Comparison of ENCODE assay signal across 8 cellular contexts in the genomic region with DNA sequence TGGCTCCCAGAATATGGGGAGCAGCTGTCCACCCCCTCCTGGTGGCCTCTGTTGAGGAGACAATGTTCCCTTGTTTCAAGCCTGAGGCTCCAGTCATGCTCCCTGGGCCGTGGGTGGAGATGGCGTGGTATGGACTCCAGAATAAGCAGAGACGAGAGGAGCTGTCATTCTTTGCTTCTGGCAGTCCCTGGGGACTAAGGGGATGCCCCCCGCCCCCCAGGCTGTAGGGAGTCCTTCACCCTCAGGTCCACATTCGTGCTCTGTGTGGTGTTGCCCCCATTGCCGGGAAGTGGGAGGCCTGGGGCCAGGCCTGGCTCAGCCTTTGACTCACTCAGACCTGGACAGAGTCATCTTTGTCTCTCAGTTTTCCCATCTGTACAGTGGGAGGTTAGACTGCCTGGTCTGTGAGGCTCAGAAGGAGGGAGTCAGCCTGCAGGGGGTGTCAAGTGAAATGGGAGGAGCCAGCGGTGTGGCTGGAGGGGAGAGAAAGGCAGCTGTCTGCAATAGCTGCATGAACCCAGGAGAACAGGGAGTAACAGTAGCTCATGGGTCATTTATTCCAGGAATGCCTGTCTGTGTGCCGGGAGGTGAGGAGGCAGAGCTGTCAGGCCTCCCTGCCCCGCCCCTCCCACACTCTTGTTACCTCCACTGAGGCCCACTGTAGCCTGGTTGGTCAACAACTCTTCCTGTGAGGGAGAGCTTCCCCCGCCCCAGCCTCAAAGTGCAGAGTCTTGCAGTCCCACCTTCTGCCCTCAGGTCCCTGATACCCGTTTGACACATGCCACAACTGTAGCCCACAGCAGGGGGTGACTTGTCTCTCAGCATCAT. TPM values are rescaled to one million over a fixed set of nuclear protein-coding genes. Genes with fewer than 3 reads are reported as not detected.
A peak's percentile ranks its signal among the peaks of the same experiment; 100 is the strongest.
DNase-seq lines count a peak whose midpoint lies in the region; ATAC-seq, FAIRE-seq and TF ChIP-seq lines count a peak whose summit lies in the region.

No MANE protein-coding gene starts in this region.

- H2AFZ ChIP-seq in HepG2 (ENCODE audit: low read length): no peak overlapping the region
- H2AFZ ChIP-seq in GM12878 (ENCODE audit: control insufficient read depth, low read depth, low read length): no peak overlapping the region

- peak overlapping the region in 1 of 3 experiments; percentile 55; a peak in 1 of 6 replicates for H3K4me3 ChIP-seq in HepG2 (replicated peaks in 1 of 3; ENCODE audit: insufficient read depth in 1 of 3, low read depth in 2 of 3, low read length in 3 of 3)
- no peak overlapping the region for H3K4me3 ChIP-seq in right lobe of liver
- peak overlapping the region; percentile 16 for H3K4me3 ChIP-seq in GM12878
- H3K4me3 ChIP-seq in left lung: peak overlapping the region in 1 of 2 donors; percentile 69
- peak overlapping the region in 2 of 4 donors; percentile 66 to 69 for H3K4me3 ChIP-seq in upper lobe of left lung

- no peak; the same call in none of the 2 replicates for TF ChIP-seq RAD21 in HepG2 (CRISPR knock-in tag; IDR thresholded peaks at IDR 0.05)
- TF ChIP-seq RAD21 in GM12878 (IDR thresholded peaks at IDR 0.05; ENCODE audit: insufficient read depth, low read depth, low read length): no peak

- H3K4me1 ChIP-seq in HepG2 (ENCODE audit: insufficient read depth, low read length) (peaks cover 95% of the 10 kb centered on the region), right lobe of liver (peaks cover 0 to 11% (median 0%) of the 10 kb centered on the region in 4 donors), GM12878 (ENCODE audit: control insufficient read depth, insufficient read depth, low read length) (peaks cover 14% of the 10 kb centered on the region), left lung (peaks cover 55 to 98% of the 10 kb centered on the region in 2 donors), upper lobe of left lung (peaks cover 83 to 99% (median 98%) of the 10 kb centered on the region in 4 donors)

- H3K9me3 ChIP-seq in HepG2 (ENCODE audit: low read length) (no peaks in the 10 kb centered on the region), right lobe of liver (no peaks in the 10 kb centered on the region), GM12878 (replicated peaks; ENCODE audit: control insufficient read depth, insufficient read depth, low read length) (no peaks in the 10 kb centered on the region), left lung (no peaks in the 10 kb centered on the region), upper lobe of left lung (no peaks in the 10 kb centered on the region)

- DNase-seq in HepG2 (ENCODE audit: low spot score): peak; percentile 95
- no peak for DNase-seq in right lobe of liver
- no peak for DNase-seq in GM12878 (ENCODE audit: low read depth, low spot score)
- DNase-seq in left lung: peak in 1 of 2 donors; percentile 74
- peak in 1 of 2 donors; percentile 83 for DNase-seq in upper lobe of left lung
- no peak for DNase-seq in activated CD4-positive, CD25-positive, alpha-beta regulatory T cell (lab: John Stamatoyannopoulos, UW)
- DNase-seq in HPDE6-E6E7 (ENCODE audit: extremely low spot score): no peak

- FAIRE-seq in HepG2 (lab: Jason Lieb, UNC) (peak; percentile 96), GM12878 (lab: Jason Lieb, UNC) (no peak)

- TF ChIP-seq POLR2A in HepG2 (IDR thresholded peaks at IDR 0.05; ENCODE audit: insufficient read depth in 1 of 2, low read depth in 2 of 2, low read length in 2 of 2) (0 out of 4 replicates have a peak, but pooled peaks of 1 of the 2 experiments have one; percentile 37), right lobe of liver (IDR thresholded peaks at IDR 0.05) (no peak), GM12878 (IDR thresholded peaks at IDR 0.05; ENCODE audit: low read depth, low read length) (no peak), upper lobe of left lung (IDR thresholded peaks at IDR 0.05) (no peak)

- CTCF ChIA-PET in HepG2 (lab: Yijun Ruan, JAX; ENCODE audit: low intra/inter-chr PET ratio, low total read pairs): no interaction called here
- CTCF ChIA-PET in GM12878 (lab: Yijun Ruan, JAX): interaction anchor here (0.6 to 4.1 kb wide), 12 partner anchors 8 to 589 kb away, joined by 3 to 42 read pairs (median 6); a partner anchor contains a TSS

- H3K36me3 ChIP-seq in HepG2 (replicated peaks in 1 of 2; ENCODE audit: control insufficient read depth in 1 of 2, insufficient read depth in 2 of 2, low read length in 2 of 2) (peaks cover 3 to 4% of the 10 kb centered on the region in 2 experiments; a peak in 3 of 5 replicates), right lobe of liver (no peaks in the 10 kb centered on the region), GM12878 (ENCODE audit: control insufficient read depth in 2 of 2, insufficient read depth in 2 of 2, low read length in 1 of 2) (0 out of 4 replicates have a peak, but pooled peaks cover 0 to 1% of the 10 kb centered on the region in 2 experiments), left lung (peaks cover 0 to 3% of the 10 kb centered on the region in 2 donors), upper lobe of left lung (peaks cover 0 to 5% (median 0%) of the 10 kb centered on the region in 4 donors)

- BruUV-seq in HepG2 (replicated peaks; lab: Mats Ljungman, UMichigan): no TSS peak
- BruUV-seq in GM12878 (replicated peaks; lab: Mats Ljungman, UMichigan): no TSS peak

- 0% methylated on average over 3 of the region's 11 CpGs for WGBS in HepG2 (ENCODE audit: low lambda C conversion rate)
- WGBS in right lobe of liver (ENCODE audit: insufficient coverage, low coverage, low lambda C conversion rate, missing lambda C conversion rate): 83% methylated on average over 3 of the region's 11 CpGs
- 23% methylated on average over 11 of the region's 11 CpGs for WGBS in GM12878 (ENCODE audit: insufficient coverage, insufficient replicate concordance, low lambda C conversion rate, missing lambda C conversion rate)
- 59 to 62% methylated on average over 9 to 11 of the region's 11 CpGs for WGBS in upper lobe of left lung, 2 donors

- H3K4me2 ChIP-seq in HepG2 (ENCODE audit: low read depth, low read length) (peak overlapping the region; percentile 84), GM12878 (ENCODE audit: control insufficient read depth, insufficient read depth) (peak overlapping the region; percentile 61)

- H4K20me1 ChIP-seq in HepG2 (ENCODE audit: insufficient read depth, low read length) (peaks cover 37% of the 10 kb centered on the region), GM12878 (ENCODE audit: control insufficient read depth, insufficient read depth) (no peaks in the 10 kb centered on the region)

- TF ChIP-seq CTCF in HepG2 (CRISPR knock-in tag; IDR thresholded peaks at IDR 0.05): peak; percentile 40
- no peak for TF ChIP-seq CTCF in right lobe of liver (IDR thresholded peaks at IDR 0.05)
- no peak for TF ChIP-seq CTCF in GM12878 (IDR thresholded peaks at IDR 0.05 in 2 of 3, conservative IDR thresholded peaks at IDR 0.05 in 1 of 3; ENCODE audit: control insufficient read depth in 2 of 3, extremely low read depth in 1 of 3, insufficient read depth in 1 of 3, low read depth in 3 of 3, low read length in 3 of 3)
- no peak for TF ChIP-seq CTCF in left lung (IDR thresholded peaks at IDR 0.05)
- no peak for TF ChIP-seq CTCF in upper lobe of left lung (IDR thresholded peaks at IDR 0.05)

- peak overlapping the region; percentile 60 for H3K9ac ChIP-seq in HepG2 (ENCODE audit: insufficient read depth, low read depth, low read length)
- H3K9ac ChIP-seq in GM12878 (ENCODE audit: control insufficient read depth, insufficient read depth, low read length): peak overlapping the region; percentile 40

- H3K27me3 ChIP-seq in HepG2 (ENCODE audit: control insufficient read depth in 1 of 2, insufficient read depth in 2 of 2, low read length in 2 of 2) (no peaks in the 10 kb centered on the region), right lobe of liver (no peaks in the 10 kb centered on the region), GM12878 (replicated peaks in 1 of 2; ENCODE audit: control insufficient read depth in 2 of 2, insufficient read depth in 2 of 2, low read length in 1 of 2) (no peaks in the 10 kb centered on the region), left lung (peaks cover 0 to 5% of the 10 kb centered on the region in 2 donors), upper lobe of left lung (no peaks in the 10 kb centered on the region)

- H3K79me2 ChIP-seq in HepG2 (ENCODE audit: insufficient read depth, low read length) (peaks cover 76% of the 10 kb centered on the region), GM12878 (ENCODE audit: control insufficient read depth, insufficient read depth, low read length) (peaks cover 52% of the 10 kb centered on the region)

- POLR2A ChIA-PET in HepG2 (lab: Yijun Ruan, JAX) (interaction anchor here (1.4 to 6.2 kb wide), 4 partner anchors 10 to 21 kb away, joined by 5 to 35 read pairs (median 13); no protein-coding TSS in a partner anchor), GM12878 (lab: Charles Lee) (interaction anchor here (1.3 to 6.4 kb wide), 7 partner anchors 9 to 646 kb away, joined by 3 to 78 read pairs (median 3); no protein-coding TSS in a partner anchor)

- intact Hi-C loops in HepG2 (cut with micrococcal nuclease; ENCODE audit: unreplicated experiment) (loop anchor here (1.0 to 2.0 kb wide), 2 partner anchors 9 to 62 kb away; a partner anchor contains a TSS), right lobe of liver (cut with DNase I) (no loop called here), GM12878 (cut with micrococcal nuclease; ENCODE audit: unreplicated experiment) (loop anchor here (1.0 kb wide), 1 partner anchor 11 kb away; no protein-coding TSS in a partner anchor), left lung (cut with DNase I) (no loop called here)

- in situ Hi-C loops in HepG2 (cut with HindIII; ENCODE audit: extremely low pct_ligation_motif_present, low pct_unique_long_range_greater_than_20kb): no loop called here
- in situ Hi-C loops in GM12878 (cut with MboI): no loop called here

- SMC1A ChIA-PET in GM12878 (lab: Charles Lee; ENCODE audit: uncharacterized antibody, unreplicated experiment): interaction anchor here (0.8 to 3.3 kb wide), 11 partner anchors 8 to 267 kb away, joined by 3 to 56 read pairs (median 5); no protein-coding TSS in a partner anchor

- RAD21 ChIA-PET in GM12878 (lab: Charles Lee; ENCODE audit: unreplicated experiment): interaction anchor here (0.8 to 5.4 kb wide), 8 partner anchors 8 to 585 kb away, joined by 3 to 40 read pairs (median 4); no protein-coding TSS in a partner anchor

- TF ChIP-seq EP300 in HepG2 (IDR thresholded peaks at IDR 0.05; ENCODE audit: low read depth in 2 of 2, low read length in 2 of 2) (peak in 1 of 2 experiments; percentile 48; a peak in 1 of 4 replicates), HepG2 (CRISPR knock-in tag; IDR thresholded peaks at IDR 0.05; ENCODE audit: borderline replicate concordance) (0 out of 2 replicates have a peak, but pooled peaks have one; percentile 20), GM12878 (IDR thresholded peaks at IDR 0.05; ENCODE audit: borderline replicate concordance in 1 of 2, control insufficient read depth in 1 of 2, low read depth in 2 of 2, low read length in 2 of 2) (no peak), upper lobe of left lung (IDR thresholded peaks at IDR 0.05) (peak in 1 of 4 donors; percentile 7)

- ATAC-seq in HepG2 (peak; percentile 89), right lobe of liver (no peak), GM12878 (peak; percentile 73), left lung (peak; percentile 50), upper lobe of left lung (ENCODE audit: low FRiP score in 2 of 2) (peak; percentile 5 to 12), HG02571 (IDR thresholded peaks at IDR 0.05; ENCODE audit: unreplicated experiment) (no peak)

- H3K27ac ChIP-seq in HepG2 (ENCODE audit: extremely low read length, insufficient read depth, low read length) (peak overlapping the region; percentile 59), right lobe of liver (peak overlapping the region in 1 of 3 donors; percentile 54), GM12878 (ENCODE audit: control insufficient read depth, insufficient read depth) (peak overlapping the region; percentile 63), left lung (peak overlapping the region; percentile 46 to 73), upper lobe of left lung (peak overlapping the region; percentile 75 to 99 (median 94))

RNA-seq across cellular contexts. Expression of a gene that starts 6.3 kb away (rescaled TPM):
- total RNA-seq in HepG2 (2016; rRNA removed; fragmentation: Illumina TruSeq; extraction: Trizol) (5.7 and 10.7 TPM in 2 replicates), right lobe of liver (1 to 10 TPM; 4.6 to 7.3 (median 5.4) TPM), GM12878 (2014; rRNA removed) (1.9 and 3.0 TPM in 2 replicates), GM12878 (2014; rRNA removed; fragmentation: Illumina TruSeq; extraction: Trizol) (1.2 and 1.6 TPM in 2 replicates), GM12878 (2021) (3.6 and 5.2 TPM in 2 replicates), left lung (10 to 100 TPM; 56.3 to 69.1 TPM), upper lobe of left lung (100 to 1,000 TPM in 2 of 6 donors, 10 to 100 TPM in 4; 48.1 to 140 (median 65.1) TPM)
- total RNA-seq in HepG2 (2016; cell fraction: cytosol; rRNA removed; fragmentation: Illumina TruSeq; extraction: Trizol; ENCODE audit: low read depth): 4.6 and 5.1 TPM in 2 replicates
- 3.7 and 12.1 TPM in 2 replicates for total RNA-seq in HepG2 (2016; cell fraction: insoluble cytoplasmic fraction; rRNA removed; fragmentation: Illumina TruSeq; extraction: Trizol)
- 3.3 and 3.8 TPM in 2 replicates for total RNA-seq in HepG2 (2016; cell fraction: membrane; rRNA removed; fragmentation: Illumina TruSeq; extraction: Trizol)
- total RNA-seq in HepG2 (2016; cell fraction: nucleus; rRNA removed; fragmentation: Illumina TruSeq; extraction: Trizol): 20.3 and 20.6 TPM in 2 replicates
- polyA plus RNA-seq in HepG2 (2011; rRNA removed) (28.8 and 37.7 TPM in 2 replicates), GM12878 (2011; rRNA removed) (7.2 and 11.0 TPM in 2 replicates), GM12878 (2014; fragmentation: Illumina TruSeq; extraction: Trizol) (1.8 and 1.9 TPM in 2 replicates), GM12878 (2014; fragmentation: Nextera tagmentation; extraction: Ambion mirVana) (under 1 TPM; 0.15 to 0.31 TPM), GM12878 (2014; rRNA removed) (3.5 and 7.0 TPM in 2 replicates), GM12878 (2016; fragmentation: Nextera tagmentation; extraction: Ambion mirVana) (under 1 TPM; 0.20 to 0.27 TPM)
- 7.4 and 13.6 TPM in 2 replicates for polyA plus RNA-seq in HepG2 (2011; cell fraction: cytosol; rRNA removed)
- 250 and 318 TPM in 2 replicates for polyA plus RNA-seq in HepG2 (2011; cell fraction: nucleus; rRNA removed)
- 17.9 and 20.3 TPM in 2 replicates for polyA plus RNA-seq in HepG2 (2012)
- polyA plus RNA-seq in HepG2 (2016; cell fraction: cytosol; fragmentation: Illumina TruSeq; extraction: Trizol; ENCODE audit: low read depth): 0.35 and 0.64 TPM in 2 replicates
- polyA plus RNA-seq in HepG2 (2016; cell fraction: insoluble cytoplasmic fraction; fragmentation: Illumina TruSeq; extraction: Trizol; ENCODE audit: low read depth): 5.4 and 7.1 TPM in 2 replicates
- polyA plus RNA-seq in HepG2 (2016; cell fraction: membrane; fragmentation: Illumina TruSeq; extraction: Trizol; ENCODE audit: low read depth): 0.76 and 0.94 TPM in 2 replicates
- 83.1 and 89.4 TPM in 2 replicates for polyA plus RNA-seq in HepG2 (2016; cell fraction: nucleus; fragmentation: Illumina TruSeq; extraction: Trizol; ENCODE audit: insufficient read depth, low read depth)
- polyA minus RNA-seq in HepG2 (2011; rRNA and poly(A)+ RNA removed; ENCODE audit: low replicate concordance): 41.7 and 126 TPM in 2 replicates
- polyA minus RNA-seq in HepG2 (2011; cell fraction: cytosol; rRNA and poly(A)+ RNA removed): 13.5 and 20.6 TPM in 2 replicates
- 85.9 and 99.9 TPM in 2 replicates for polyA minus RNA-seq in HepG2 (2011; cell fraction: nucleus; rRNA and poly(A)+ RNA removed)
- 89.0 and 109 TPM in 2 replicates for total RNA-seq in GM12878 (2013; cell fraction: nucleolus; rRNA removed)
- 1.6 TPM for polyA plus RNA-seq in GM12878 (2011; ENCODE audit: low read depth)
- 13.6 and 18.5 TPM in 2 replicates for polyA plus RNA-seq in GM12878 (2011; cell fraction: cytosol; rRNA removed)
- polyA plus RNA-seq in GM12878 (2011; cell fraction: nucleus; rRNA removed): 111 and 113 TPM in 2 replicates
- 5.5 and 5.6 TPM in 2 replicates for polyA plus RNA-seq in GM12878 (2012)
- 17.6 and 36.7 TPM in 2 replicates for polyA minus RNA-seq in GM12878 (2011; rRNA and poly(A)+ RNA removed)
- 12.2 and 14.6 TPM in 2 replicates for polyA minus RNA-seq in GM12878 (2011; cell fraction: cytosol; rRNA and poly(A)+ RNA removed)
- polyA minus RNA-seq in GM12878 (2011; cell fraction: nucleus; rRNA and poly(A)+ RNA removed): 33.4 and 53.6 TPM in 2 replicates

RNA-seq across cellular contexts. Expression of a gene that starts 42.2 kb away (rescaled TPM):
- total RNA-seq in HepG2 (2016; rRNA removed; fragmentation: Illumina TruSeq; extraction: Trizol): 0.11 and 0.29 TPM in 2 replicates
- 0.10 TPM in 1 of 2 replicates, not detected in the other for total RNA-seq in HepG2 (2016; cell fraction: cytosol; rRNA removed; fragmentation: Illumina TruSeq; extraction: Trizol; ENCODE audit: low read depth)
- 0.13 and 0.27 TPM in 2 replicates for total RNA-seq in HepG2 (2016; cell fraction: insoluble cytoplasmic fraction; rRNA removed; fragmentation: Illumina TruSeq; extraction: Trizol)
- not detected in 2 replicates for total RNA-seq in HepG2 (2016; cell fraction: membrane; rRNA removed; fragmentation: Illumina TruSeq; extraction: Trizol)
- total RNA-seq in HepG2 (2016; cell fraction: nucleus; rRNA removed; fragmentation: Illumina TruSeq; extraction: Trizol): not detected in 2 replicates
- 0.09 and 0.29 TPM in 2 replicates for polyA plus RNA-seq in HepG2 (2011; rRNA removed)
- 0.10 and 0.12 TPM in 2 replicates for polyA plus RNA-seq in HepG2 (2011; cell fraction: cytosol; rRNA removed)
- polyA plus RNA-seq in HepG2 (2011; cell fraction: nucleus; rRNA removed): 0.05 and 0.35 TPM in 2 replicates
- 0.24 TPM in 1 of 2 replicates, not detected in the other for polyA plus RNA-seq in HepG2 (2012)
- 0.05 and 0.06 TPM in 2 replicates for polyA plus RNA-seq in HepG2 (2016; cell fraction: cytosol; fragmentation: Illumina TruSeq; extraction: Trizol; ENCODE audit: low read depth)
- 0.10 and 0.20 TPM in 2 replicates for polyA plus RNA-seq in HepG2 (2016; cell fraction: insoluble cytoplasmic fraction; fragmentation: Illumina TruSeq; extraction: Trizol; ENCODE audit: low read depth)
- 0.10 and 0.17 TPM in 2 replicates for polyA plus RNA-seq in HepG2 (2016; cell fraction: membrane; fragmentation: Illumina TruSeq; extraction: Trizol; ENCODE audit: low read depth)
- 0.36 and 0.41 TPM in 2 replicates for polyA plus RNA-seq in HepG2 (2016; cell fraction: nucleus; fragmentation: Illumina TruSeq; extraction: Trizol; ENCODE audit: insufficient read depth, low read depth)
- 0.40 and 1.7 TPM in 2 replicates for polyA minus RNA-seq in HepG2 (2011; rRNA and poly(A)+ RNA removed; ENCODE audit: low replicate concordance)
- polyA minus RNA-seq in HepG2 (2011; cell fraction: cytosol; rRNA and poly(A)+ RNA removed): not detected in 2 replicates
- polyA minus RNA-seq in HepG2 (2011; cell fraction: nucleus; rRNA and poly(A)+ RNA removed): 0.12 and 0.26 TPM in 2 replicates
- 1 to 10 TPM in 1 of 6 experiments, under 1 TPM in 5; 0.24 to 1.8 (median 0.62) TPM for total RNA-seq in right lobe of liver
- 0.21 TPM in 1 of 2 replicates, not detected in the other for total RNA-seq in GM12878 (2013; cell fraction: nucleolus; rRNA removed)
- total RNA-seq in GM12878 (2014; rRNA removed): 0.23 TPM in 1 of 2 replicates, not detected in the other
- 0.14 TPM in 1 of 2 replicates, not detected in the other for total RNA-seq in GM12878 (2014; rRNA removed; fragmentation: Illumina TruSeq; extraction: Trizol)
- 0.21 and 0.66 TPM in 2 replicates for total RNA-seq in GM12878 (2021)
- polyA plus RNA-seq in GM12878 (2011; ENCODE audit: low read depth): not detected
- not detected in 2 replicates for polyA plus RNA-seq in GM12878 (2011; rRNA removed)
- polyA plus RNA-seq in GM12878 (2011; cell fraction: cytosol; rRNA removed): not detected in 2 replicates
- 0.15 and 0.35 TPM in 2 replicates for polyA plus RNA-seq in GM12878 (2011; cell fraction: nucleus; rRNA removed)
- polyA plus RNA-seq in GM12878 (2012): 0.12 and 0.15 TPM in 2 replicates
- polyA plus RNA-seq in GM12878 (2014; fragmentation: Illumina TruSeq; extraction: Trizol): 0.10 TPM in 1 of 2 replicates, not detected in the other
- under 1 TPM in 1 of 2 experiments, not detected in 1; 0.05 TPM for polyA plus RNA-seq in GM12878 (2014; fragmentation: Nextera tagmentation; extraction: Ambion mirVana)
- polyA plus RNA-seq in GM12878 (2014; rRNA removed): 0.52 and 0.90 TPM in 2 replicates
- polyA plus RNA-seq in GM12878 (2016; fragmentation: Nextera tagmentation; extraction: Ambion mirVana): under 1 TPM in 1 of 2 experiments, not detected in 1; 0.24 TPM
- not detected in 2 replicates for polyA minus RNA-seq in GM12878 (2011; rRNA and poly(A)+ RNA removed)
- polyA minus RNA-seq in GM12878 (2011; cell fraction: cytosol; rRNA and poly(A)+ RNA removed): not detected in 2 replicates
- polyA minus RNA-seq in GM12878 (2011; cell fraction: nucleus; rRNA and poly(A)+ RNA removed): not detected in 2 replicates
- 1 to 10 TPM; 2.2 to 4.8 TPM for total RNA-seq in left lung
- total RNA-seq in upper lobe of left lung: 1 to 10 TPM in 3 of 6 donors, under 1 TPM in 2, not detected in 1; 0.30 to 5.3 (median 1.4) TPM

Comparison
In these comparisons a context has a peak if more than half of its experiments do, and no peak if none do; other contexts are left out.
1. ATAC-seq: peak in HepG2 (single experiment), GM12878 (single experiment), left lung (single experiment) and upper lobe of left lung (2 of 2); none in right lobe of liver (0 of 4) and HG02571 (single experiment).
2. intact Hi-C loops: an anchor here in HepG2 (1.0 to 2.0 kb wide) and GM12878 (1.0 kb wide); none called in right lobe of liver and left lung.